Comparison of ENCODE assay signal across 22 cellular contexts in genomic region chr12:65665817-65666216, GRCh38.
DNase-seq lines count a peak whose midpoint lies in the region; ATAC-seq, FAIRE-seq and TF ChIP-seq lines count a peak whose summit lies in the region.
"Had no signal": no experiment of that assay in that cellular context is flagged by ENCODE, and none has a peak within 500 bp of the region (broad histone marks: within the 10 kb centered on the region; RNA-seq: fewer than 3 reads in every experiment).

No MANE protein-coding gene starts in this region.

- no peaks in the 10 kb centered on the region for H4K20me1 ChIP-seq in K562 (replicated peaks; ENCODE audit: control insufficient read depth, insufficient read depth, low read length)

- intact Hi-C loops in K562 (cut with micrococcal nuclease), result no loop called here
- intact Hi-C loops in naive thymus-derived CD4-positive, alpha-beta T cell (cut with micrococcal nuclease), result no loop called here

- H3K9me3 Mint-ChIP-seq in stimulated activated naive CD8-positive, alpha-beta T cell treated with anti-CD3 and anti-CD28 coated beads, Interleukin-15, Interleukin-2, amounts not matched to agents 100 ng/mL and 50 ng/mL, for 24 hours, result peaks cover 22% of the 10 kb centered on the region
- peaks cover 0 to 11% (median 0%) of the 10 kb centered on the region in 11 donors for H3K9me3 Mint-ChIP-seq in naive thymus-derived CD4-positive, alpha-beta T cell

- peaks cover 7% of the 10 kb centered on the region for H3K36me3 Mint-ChIP-seq in stimulated activated naive CD8-positive, alpha-beta T cell treated with anti-CD3 and anti-CD28 coated beads, Interleukin-15, Interleukin-2, amounts not matched to agents 100 ng/mL and 50 ng/mL, for 24 hours (ENCODE audit: low read depth)
- no peaks in the 10 kb centered on the region for H3K36me3 Mint-ChIP-seq in naive thymus-derived CD4-positive, alpha-beta T cell

- no TSS peak for BruUV-seq in K562 (replicated peaks; lab: Mats Ljungman, UMichigan)

- H3K27ac Mint-ChIP-seq in stimulated activated naive CD8-positive, alpha-beta T cell treated with anti-CD3 and anti-CD28 coated beads, Interleukin-15, Interleukin-2, amounts not matched to agents 100 ng/mL and 50 ng/mL, for 24 hours, result peak overlapping the region; percentile 97
- no peak overlapping the region for H3K27ac Mint-ChIP-seq in naive thymus-derived CD4-positive, alpha-beta T cell

- no peaks in the 10 kb centered on the region for H3K79me2 ChIP-seq in K562 (ENCODE audit: control insufficient read depth, insufficient read depth, low read length)

- peaks cover 0 to 54% of the 10 kb centered on the region in 2 experiments; a peak in 4 of 5 replicates for H3K4me1 ChIP-seq in K562 (replicated peaks in 1 of 2; ENCODE audit: control insufficient read depth in 2 of 2, insufficient read depth in 2 of 2, low read length in 2 of 2)
- no peaks in the 10 kb centered on the region for H3K4me1 ChIP-seq in naive thymus-derived CD4-positive, alpha-beta T cell (ENCODE audit: control insufficient read depth in 2 of 2, insufficient read depth in 2 of 2, low read length in 2 of 2)

- H3K27me3 ChIP-seq in K562 (ENCODE audit: control insufficient read depth in 2 of 2, insufficient read depth in 2 of 2, low read length in 2 of 2), result no peaks in the 10 kb centered on the region
- H3K27me3 ChIP-seq in naive thymus-derived CD4-positive, alpha-beta T cell (ENCODE audit: control insufficient read depth in 2 of 2, insufficient read depth in 2 of 2, low read length in 2 of 2), result no peaks in the 10 kb centered on the region

- peaks cover 57% of the 10 kb centered on the region for H3K4me1 Mint-ChIP-seq in stimulated activated naive CD8-positive, alpha-beta T cell treated with anti-CD3 and anti-CD28 coated beads, Interleukin-15, Interleukin-2, amounts not matched to agents 100 ng/mL and 50 ng/mL, for 24 hours (ENCODE audit: low read depth)
- peaks cover 0 to 2% (median 0%) of the 10 kb centered on the region in 7 donors for H3K4me1 Mint-ChIP-seq in naive thymus-derived CD4-positive, alpha-beta T cell

- peak overlapping the region; percentile 76; the same call in 1 of the 3 replicates for H3K27ac ChIP-seq in K562 (ENCODE audit: extremely low read depth, low read depth, low read length)
- H3K27ac ChIP-seq in naive thymus-derived CD4-positive, alpha-beta T cell (ENCODE audit: low read depth, low read length), result no peak overlapping the region
- H3K27ac ChIP-seq: 22Rv1, C4-2B, PC-9, RWPE1 had no signal

- in situ Hi-C loops in K562 (cut with MboI), result no loop called here

- H3K27me3 Mint-ChIP-seq in stimulated activated naive CD8-positive, alpha-beta T cell treated with anti-CD3 and anti-CD28 coated beads, Interleukin-15, Interleukin-2, amounts not matched to agents 100 ng/mL and 50 ng/mL, for 24 hours, result peaks cover 31% of the 10 kb centered on the region
- H3K27me3 Mint-ChIP-seq in naive thymus-derived CD4-positive, alpha-beta T cell, result peaks cover 0 to 30% (median 10%) of the 10 kb centered on the region in 5 donors

- no peak for TF ChIP-seq EP300 in K562 (IDR thresholded peaks at IDR 0.05; ENCODE audit: low read length)

- FAIRE-seq in K562 (lab: Jason Lieb, UNC), result no peak
- FAIRE-seq: D721Med, GM12891, H1 had no signal

- POLR2A ChIA-PET in K562 (lab: Yijun Ruan, JAX), result no interaction called here
- POLR2A ChIA-PET in naive thymus-derived CD4-positive, alpha-beta T cell (lab: Charles Lee), result no interaction called here

- no peak overlapping the region for H3K4me2 ChIP-seq in K562 (ENCODE audit: insufficient read depth, low read length)
- H3K4me2 ChIP-seq: PC-9 had no signal

- no peaks in the 10 kb centered on the region for H3K9me3 ChIP-seq in K562 (replicated peaks; ENCODE audit: control insufficient read depth, insufficient read depth, low read depth, low read length)
- no peaks in the 10 kb centered on the region for H3K9me3 ChIP-seq in naive thymus-derived CD4-positive, alpha-beta T cell (ENCODE audit: control insufficient read depth in 2 of 3, low read length in 3 of 3)

- H2AFZ ChIP-seq in K562 (ENCODE audit: low read depth, low read length), result no peak overlapping the region
- H2AFZ ChIP-seq: PC-9 had no signal

- H3K9me1 ChIP-seq in K562 (ENCODE audit: control insufficient read depth, insufficient read depth, low read length), result no peaks in the 10 kb centered on the region

- TF ChIP-seq RAD21 in K562 (CRISPR knock-in tag; conservative IDR thresholded peaks at IDR 0.05 in 1 of 2, IDR thresholded peaks at IDR 0.05 in 1 of 2), result no peak

- no peak for TF ChIP-seq POLR2A in K562 (conservative IDR thresholded peaks at IDR 0.05)

- TF ChIP-seq CTCF in K562 (IDR thresholded peaks at IDR 0.05 in 2 of 3, conservative IDR thresholded peaks at IDR 0.05 in 1 of 3; ENCODE audit: insufficient read depth in 2 of 3, low read depth in 1 of 3, low read length in 3 of 3), result no peak

- peak; percentile 3 for DNase-seq in NK-92 treated with Interleukin-12 subunit alpha and Interleukin-12 subunit beta, amount 100 ng/mL, for 24 hours (lab: John Stamatoyannopoulos, UW)
- no peak for DNase-seq in NK-92 (lab: John Stamatoyannopoulos, UW; ENCODE audit: unreplicated experiment)
- no peak for DNase-seq in stimulated activated naive CD8-positive, alpha-beta T cell treated with anti-CD3 and anti-CD28 coated beads, Interleukin-15, Interleukin-2, amounts not matched to agents 100 U/mL and 50 U/mL, for 24 hours
- no peak for DNase-seq in K562 (ENCODE audit: extremely low read depth in 1 of 4, low spot score in 3 of 4)
- no peak for DNase-seq in SK-N-DZ (ENCODE audit: low spot score)
- no peak for DNase-seq in cerebellar nuclear complex (lab: John Stamatoyannopoulos, UW)
- no peak for DNase-seq in naive thymus-derived CD4-positive, alpha-beta T cell
- DNase-seq: AML-193, NCI-H1048, NCI-H1436, NCI-H1930, NCI-H345, NCI-H524 treated with DMSO at 0.1 percent for 48 hours, PC-9, SIG-M5 had no signal

- no peaks in the 10 kb centered on the region for H3K36me3 ChIP-seq in K562 (ENCODE audit: control insufficient read depth, insufficient read depth, low read length)
- H3K36me3 ChIP-seq in naive thymus-derived CD4-positive, alpha-beta T cell (ENCODE audit: control insufficient read depth in 2 of 3, insufficient read depth in 3 of 3, low read length in 3 of 3), result no peaks in the 10 kb centered on the region

- no peak overlapping the region for H3K9ac ChIP-seq in K562 (ENCODE audit: insufficient read depth in 1 of 2, low read depth in 2 of 2, low read length in 2 of 2)

- H3K4me3 Mint-ChIP-seq in stimulated activated naive CD8-positive, alpha-beta T cell treated with anti-CD3 and anti-CD28 coated beads, Interleukin-15, Interleukin-2, amounts not matched to agents 100 ng/mL and 50 ng/mL, for 24 hours, result no peak overlapping the region
- no peak overlapping the region for H3K4me3 Mint-ChIP-seq in naive thymus-derived CD4-positive, alpha-beta T cell

- no peak overlapping the region for H3K4me3 ChIP-seq in K562
- no peak overlapping the region for H3K4me3 ChIP-seq in naive thymus-derived CD4-positive, alpha-beta T cell (ENCODE audit: low read length)
- H3K4me3 ChIP-seq: PC-9 had no signal

- WGBS in K562 (ENCODE audit: insufficient coverage, low coverage, missing lambda C conversion rate), result 41% methylated on average over 2 of the region's 2 CpGs

- ATAC-seq in stimulated activated naive CD8-positive, alpha-beta T cell treated with anti-CD3 and anti-CD28 coated beads, Interleukin-15, Interleukin-2, amounts not matched to agents 100 U/mL and 50 U/mL, for 24 hours, result no peak
- no peak for ATAC-seq in K562
- no peak for ATAC-seq in naive thymus-derived CD4-positive, alpha-beta T cell

- CTCF ChIA-PET in K562 (lab: Yijun Ruan, JAX; ENCODE audit: low intra/inter-chr PET ratio), result no interaction called here
- CTCF ChIA-PET in naive thymus-derived CD4-positive, alpha-beta T cell (lab: Charles Lee), result no interaction called here

TF ChIP-seq in K562, 482 proteins besides CTCF, POLR2A, EP300 and RAD21 (continues in another document):
- TF ChIP-seq TRIM24 (IDR thresholded peaks at IDR 0.05) (peak in 1 of 2 experiments; percentile 39; a peak in 1 of 4 replicates), SMARCB1 (IDR thresholded peaks at IDR 0.05; ENCODE audit: insufficient read length, low read depth) (no peak), IRF9 (tag; IDR thresholded peaks at IDR 0.05) (peak; percentile 71; the same call in 1 of the 2 replicates), XRCC5 (IDR thresholded peaks at IDR 0.05; ENCODE audit: low read depth, low read length) (no peak), DMBX1 (CRISPR knock-in tag; IDR thresholded peaks at IDR 0.05; ENCODE audit: borderline replicate concordance) (no peak), ZNF583 (CRISPR knock-in tag; IDR thresholded peaks at IDR 0.05) (no peak), MEIS2 (IDR thresholded peaks at IDR 0.05; ENCODE audit: partially characterized antibody) (peak; percentile 80), ZNF589 (CRISPR knock-in tag; IDR thresholded peaks at IDR 0.05; ENCODE audit: low read depth) (0 out of 2 replicates have a peak, but pooled peaks have one; percentile 26), CEBPB (tag; IDR thresholded peaks at IDR 0.05) (peak; percentile 87), NCOA6 (IDR thresholded peaks at IDR 0.05) (no peak), ETV1 (tag; conservative IDR thresholded peaks at IDR 0.05; ENCODE audit: low read depth) (no peak), CEBPG (CRISPR knock-in tag; IDR thresholded peaks at IDR 0.05) (no peak), CEBPG (tag; conservative IDR thresholded peaks at IDR 0.05 in 1 of 2, IDR thresholded peaks at IDR 0.05 in 1 of 2) (peak; percentile 90 to 92)
- TF ChIP-seq, protein P1, sequence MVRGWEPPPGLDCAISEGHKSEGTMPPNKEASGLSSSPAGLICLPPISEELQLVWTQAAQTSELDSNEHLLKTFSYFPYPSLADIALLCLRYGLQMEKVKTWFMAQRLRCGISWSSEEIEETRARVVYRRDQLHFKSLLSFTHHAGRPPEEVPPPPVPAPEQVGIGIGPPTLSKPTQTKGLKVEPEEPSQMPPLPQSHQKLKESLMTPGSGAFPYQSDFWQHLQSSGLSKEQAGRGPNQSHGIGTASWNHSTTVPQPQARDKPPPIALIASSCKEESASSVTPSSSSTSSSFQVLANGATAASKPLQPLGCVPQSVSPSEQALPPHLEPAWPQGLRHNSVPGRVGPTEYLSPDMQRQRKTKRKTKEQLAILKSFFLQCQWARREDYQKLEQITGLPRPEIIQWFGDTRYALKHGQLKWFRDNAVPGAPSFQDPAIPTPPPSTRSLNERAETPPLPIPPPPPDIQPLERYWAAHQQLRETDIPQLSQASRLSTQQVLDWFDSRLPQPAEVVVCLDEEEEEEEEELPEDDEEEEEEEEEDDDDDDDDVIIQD (CRISPR knock-in tag; IDR thresholded peaks at IDR 0.05), result no peak
